In the genomic region with DNA sequence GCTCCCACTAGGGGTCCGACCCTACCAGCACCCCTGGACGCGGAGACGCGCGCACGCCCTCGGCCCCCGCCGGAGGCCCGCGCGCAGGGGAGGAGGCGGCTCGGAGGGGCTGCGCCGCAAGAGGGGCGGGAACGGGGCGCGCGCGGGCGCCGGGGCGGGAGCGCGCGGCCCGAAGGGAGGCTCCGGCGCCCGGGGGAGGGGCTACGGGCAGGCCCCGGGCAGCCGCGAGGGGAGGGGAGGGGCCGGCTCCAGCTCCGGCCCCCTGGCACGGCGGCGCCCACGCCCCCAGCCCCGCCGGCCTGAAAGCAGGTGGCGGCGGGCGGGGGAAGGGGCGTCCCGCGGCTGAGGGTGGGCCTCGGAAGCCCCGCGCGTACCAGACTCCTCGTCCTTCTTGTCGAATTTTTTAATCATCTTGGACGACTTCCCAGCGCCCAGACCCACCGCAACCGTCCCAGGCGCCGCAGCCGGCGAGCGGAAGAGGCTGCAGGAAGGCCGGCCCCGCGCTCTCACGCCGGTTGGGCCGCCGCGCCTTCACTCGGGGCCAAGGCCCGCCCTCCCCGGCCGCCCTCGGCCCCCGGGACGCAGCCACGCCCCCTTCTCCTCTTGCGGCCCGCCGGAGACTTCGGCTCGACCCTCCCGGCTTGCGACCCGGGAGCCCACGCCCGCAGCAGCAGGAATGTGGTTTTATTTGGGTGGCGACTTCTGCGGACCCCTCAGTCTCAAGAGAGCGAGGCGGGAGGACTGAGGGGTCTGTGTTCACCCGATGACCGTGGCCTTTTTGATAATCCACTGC, we compare ENCODE assay signal across 8 cellular contexts. TPM values are rescaled to one million over a fixed set of nuclear protein-coding genes. Genes with fewer than 3 reads are reported as not detected.
DNase-seq lines count a peak whose midpoint lies in the region; ATAC-seq and TF ChIP-seq lines count a peak whose summit lies in the region.

A gene with protein sequence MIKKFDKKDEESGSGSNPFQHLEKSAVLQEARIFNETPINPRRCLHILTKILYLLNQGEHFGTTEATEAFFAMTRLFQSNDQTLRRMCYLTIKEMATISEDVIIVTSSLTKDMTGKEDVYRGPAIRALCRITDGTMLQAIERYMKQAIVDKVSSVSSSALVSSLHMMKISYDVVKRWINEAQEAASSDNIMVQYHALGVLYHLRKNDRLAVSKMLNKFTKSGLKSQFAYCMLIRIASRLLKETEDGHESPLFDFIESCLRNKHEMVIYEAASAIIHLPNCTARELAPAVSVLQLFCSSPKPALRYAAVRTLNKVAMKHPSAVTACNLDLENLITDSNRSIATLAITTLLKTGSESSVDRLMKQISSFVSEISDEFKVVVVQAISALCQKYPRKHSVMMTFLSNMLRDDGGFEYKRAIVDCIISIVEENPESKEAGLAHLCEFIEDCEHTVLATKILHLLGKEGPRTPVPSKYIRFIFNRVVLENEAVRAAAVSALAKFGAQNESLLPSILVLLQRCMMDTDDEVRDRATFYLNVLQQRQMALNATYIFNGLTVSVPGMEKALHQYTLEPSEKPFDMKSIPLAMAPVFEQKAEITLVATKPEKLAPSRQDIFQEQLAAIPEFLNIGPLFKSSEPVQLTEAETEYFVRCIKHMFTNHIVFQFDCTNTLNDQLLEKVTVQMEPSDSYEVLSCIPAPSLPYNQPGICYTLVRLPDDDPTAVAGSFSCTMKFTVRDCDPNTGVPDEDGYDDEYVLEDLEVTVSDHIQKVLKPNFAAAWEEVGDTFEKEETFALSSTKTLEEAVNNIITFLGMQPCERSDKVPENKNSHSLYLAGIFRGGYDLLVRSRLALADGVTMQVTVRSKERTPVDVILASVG (minus strand): TSS at position 491 of the 793 bp plus-strand sequence. CDS start 80 bp downstream, at position 411.

- no peaks in the 10 kb centered on the region for H3K36me3 ChIP-seq in H7 (replicated peaks; ENCODE audit: control insufficient read depth, insufficient read depth, low read length)
- H3K36me3 ChIP-seq in SJCRH30 = peaks cover 3% of the 10 kb centered on the region; the same call in 1 of the 2 replicates
- H3K36me3 ChIP-seq in neuron (ENCODE audit: insufficient read depth, low read length) = peaks cover 22% of the 10 kb centered on the region

- H3K9me3 ChIP-seq in SJCRH30 (replicated peaks) (no peaks in the 10 kb centered on the region), neuron (ENCODE audit: low read length) (no peaks in the 10 kb centered on the region)

- ATAC-seq in foreskin keratinocyte = peak; percentile 97

- H3K27ac ChIP-seq in SJCRH30 (peak within 1 kb of the TSS; percentile 69), foreskin keratinocyte (peak within 1 kb of the TSS; percentile 58)

- H3K4me3 ChIP-seq in H7 (ENCODE audit: insufficient read depth, low read depth, low read length) (peak within 1 kb of the TSS; percentile 82), SJCRH30 (peak within 1 kb of the TSS; percentile 88), neuron (ENCODE audit: low read length) (peak within 1 kb of the TSS; percentile 79)

- TF ChIP-seq CTCF in foreskin keratinocyte (conservative IDR thresholded peaks at IDR 0.05) = peak; percentile 14

- peaks cover 8% of the 10 kb centered on the region for H3K4me1 ChIP-seq in SJCRH30
- no peaks in the 10 kb centered on the region for H3K4me1 ChIP-seq in foreskin keratinocyte
- peaks cover 13% of the 10 kb centered on the region for H3K4me1 ChIP-seq in neuron (ENCODE audit: insufficient read depth, low read length)

- peak within 1 kb of the TSS; percentile 97 for H2AFZ ChIP-seq in neuron (ENCODE audit: low read depth, low read length)

- H3K27me3 ChIP-seq in H7 (ENCODE audit: control insufficient read depth, insufficient read depth, low read length) (peaks cover 2% of the 10 kb centered on the region; the same call in 1 of the 2 replicates), SJCRH30 (no peaks in the 10 kb centered on the region), foreskin keratinocyte (no peaks in the 10 kb centered on the region), neuron (ENCODE audit: insufficient read depth, low read length) (no peaks in the 10 kb centered on the region)

- DNase-seq in GF-D8 (lab: John Stamatoyannopoulos, UW) (peak; percentile 62), H7 (peak; percentile 99), LoVo (ENCODE audit: low spot score) (peak; percentile 95), SJCRH30 (peak; percentile 88 to 95), foreskin keratinocyte (peak; percentile 28 to 63), stromal cell of bone marrow (ENCODE audit: low read depth) (peak; percentile 68)
- DNase-seq in activated gamma-delta T cell treated with anti-CD3 and anti-CD28 coated beads, Interleukin-2, amount 50 U/mL, for 16 hours (ENCODE audit: low read depth) = peak; percentile 57

RNA-seq across cellular contexts. Expression of the gene that starts here (rescaled TPM):
- total RNA-seq in H7 (2014; rRNA removed; shearing (Covaris generic)) = 45.7 and 64.3 TPM in 2 replicates
- total RNA-seq in SJCRH30 (2014; rRNA removed; shearing (Covaris generic)) = 53.9 and 54.6 TPM in 2 replicates
- total RNA-seq in foreskin keratinocyte = 24.7 and 24.8 TPM in 2 replicates
- polyA plus RNA-seq in foreskin keratinocyte = 13.4 and 16.1 TPM in 2 replicates

Comparison
In these comparisons a context has a peak if more than half of its experiments do, and no peak if none do; other contexts are left out.
1. Peak in every context shown above with its lines: DNase-seq, ATAC-seq, H3K4me3 ChIP-seq and H3K27ac ChIP-seq.
2. DNase-seq: peak in every context shown above with its lines; median percentile 99 in H7; 95 in LoVo; 92 in SJCRH30; 68 in stromal cell of bone marrow; 62 in GF-D8; 57 in activated gamma-delta T cell treated with anti-CD3 and anti-CD28 coated beads, Interleukin-2, amount 50 U/mL, for 16 hours; 46 in foreskin keratinocyte.